In genomic region chr11:66317766-66318575, GRCh38 we compare ENCODE assay signal across 9 cellular contexts. TPM values are rescaled to one million over a fixed set of nuclear protein-coding genes. Genes with fewer than 3 reads are reported as not detected.
DNase-seq lines count a peak whose midpoint lies in the region; ATAC-seq lines count a peak whose summit lies in the region.
"Had no signal": no experiment of that assay in that cellular context is flagged by ENCODE, and none has a peak within 500 bp of the region (broad histone marks: within the 10 kb centered on the region; RNA-seq: fewer than 3 reads in every experiment).

No MANE protein-coding gene starts in this region.

- ATAC-seq in aorta (ENCODE audit: low FRiP score) (peak; percentile 50), GM21786 (IDR thresholded peaks at IDR 0.05; ENCODE audit: unreplicated experiment) (no peak)

- H3K36me3 ChIP-seq in duodenal mucosa (ENCODE audit: control insufficient read depth in 1 of 2, insufficient read depth in 2 of 2, low read length in 2 of 2) (no peaks in the 10 kb centered on the region), muscle layer of duodenum (ENCODE audit: control insufficient read depth in 1 of 2, insufficient read depth in 2 of 2, low read length in 2 of 2) (no peaks in the 10 kb centered on the region), aorta (ENCODE audit: control insufficient read depth in 1 of 2, insufficient read depth in 2 of 2, low read length in 1 of 2) (no peaks in the 10 kb centered on the region)

- peaks cover 14 to 27% of the 10 kb centered on the region in 2 donors for H3K4me1 ChIP-seq in duodenal mucosa (ENCODE audit: control insufficient read depth in 1 of 2, insufficient read depth in 2 of 2, low read length in 2 of 2)
- H3K4me1 ChIP-seq in muscle layer of duodenum (ENCODE audit: control insufficient read depth in 1 of 2, insufficient read depth in 2 of 2, low read length in 2 of 2) = peaks cover 10 to 65% of the 10 kb centered on the region in 2 donors
- no peaks in the 10 kb centered on the region for H3K4me1 ChIP-seq in aorta (ENCODE audit: control insufficient read depth in 1 of 2, insufficient read depth in 2 of 2, low read length in 2 of 2)

- H3K27me3 ChIP-seq in duodenal mucosa (ENCODE audit: control insufficient read depth in 1 of 2, insufficient read depth in 2 of 2, low read length in 2 of 2) = no peaks in the 10 kb centered on the region
- no peaks in the 10 kb centered on the region for H3K27me3 ChIP-seq in muscle layer of duodenum (ENCODE audit: low read depth, low read length)
- no peaks in the 10 kb centered on the region for H3K27me3 ChIP-seq in aorta (ENCODE audit: control insufficient read depth in 1 of 2, insufficient read depth in 2 of 2, low read length in 1 of 2)

- H3K4me3 ChIP-seq in duodenal mucosa (ENCODE audit: low read depth in 1 of 2, low read length in 2 of 2) (no peak overlapping the region), muscle layer of duodenum (ENCODE audit: low read depth in 1 of 2, low read length in 2 of 2) (peak overlapping the region; percentile 21 to 73), aorta (ENCODE audit: low read length in 2 of 2) (no peak overlapping the region)

- intact Hi-C loops in aorta (cut with DNase I) = no loop called here

- H3K9me3 ChIP-seq in duodenal mucosa (ENCODE audit: control insufficient read depth in 1 of 2, low read length in 2 of 2) (no peaks in the 10 kb centered on the region), muscle layer of duodenum (ENCODE audit: control insufficient read depth in 1 of 2, low read length in 2 of 2) (no peaks in the 10 kb centered on the region), aorta (ENCODE audit: control insufficient read depth, low read length) (no peaks in the 10 kb centered on the region)

- WGBS in aorta, 2 donors = 26 to 27% methylated on average over 14 to 15 of the region's 15 CpGs

- DNase-seq in SHP77 (lab: John Stamatoyannopoulos, UW) (peak; percentile 32 to 49), SHP77 treated with DMSO at 0.1 percent for 48 hours (lab: John Stamatoyannopoulos, UW) (no peak), T follicular helper cell (ENCODE audit: low read depth) (peak; percentile 58), aorta (peak in 1 of 2 donors; percentile 81), COR-L47 (lab: John Stamatoyannopoulos, UW) (no peak)

- no peak overlapping the region for H3K9ac ChIP-seq in duodenal mucosa (ENCODE audit: low read depth in 1 of 2, low read length in 2 of 2)

- H3K27ac ChIP-seq in duodenal mucosa (ENCODE audit: low read depth, low read length) (peak overlapping the region; percentile 61), muscle layer of duodenum (ENCODE audit: low read length) (no peak overlapping the region), aorta (ENCODE audit: low read depth in 1 of 2, low read length in 2 of 2) (no peak overlapping the region)
- H3K27ac ChIP-seq: C4-2B had no signal

RNA-seq across cellular contexts. Expression of gene CD248, which starts 1.1 kb away (rescaled TPM):
- total RNA-seq in aorta = 100 to 1,000 TPM in 1 of 2 donors, 10 to 100 TPM in 1; 38.6 to 118 TPM
- 1 to 10 TPM; 3.1 to 7.2 TPM for polyA plus RNA-seq in aorta

RNA-seq across cellular contexts. Expression of gene RIN1, which starts 18.3 kb away (rescaled TPM):
- 1 to 10 TPM; 8.3 to 9.1 TPM for total RNA-seq in aorta
- 10 to 100 TPM in 1 of 2 donors, 1 to 10 TPM in 1; 1.8 to 13.3 TPM for polyA plus RNA-seq in aorta

RNA-seq across cellular contexts. Expression of gene TMEM151A, which starts 26.3 kb away (rescaled TPM):
- under 1 TPM in 1 of 2 donors, not detected in 1; 0.13 TPM for total RNA-seq in aorta
- not detected for polyA plus RNA-seq in aorta

RNA-seq across cellular contexts. Expression of gene BRMS1, which starts 26.9 kb away (rescaled TPM):
- 10 to 100 TPM; 21.5 to 22.4 TPM for total RNA-seq in aorta
- 10 to 100 TPM; 24.4 to 55.2 TPM for polyA plus RNA-seq in aorta

RNA-seq across cellular contexts. Expression of gene YIF1A, which starts 29.0 kb away (rescaled TPM):
- total RNA-seq in aorta = 10 to 100 TPM; 73.2 to 75.5 TPM
- 100 to 1,000 TPM in 1 of 2 donors, 10 to 100 TPM in 1; 76.0 to 109 TPM for polyA plus RNA-seq in aorta

Comparison
In these comparisons a context has a peak if more than half of its experiments do, and no peak if none do; other contexts are left out.
1. DNase-seq: peak in SHP77 (2 of 2) and T follicular helper cell (single experiment); none in SHP77 treated with DMSO at 0.1 percent for 48 hours (single experiment) and COR-L47 (single experiment).
2. H3K4me3 ChIP-seq: peak in muscle layer of duodenum (2 of 2); none in duodenal mucosa (0 of 2) and aorta (0 of 2).